In the genomic region with DNA sequence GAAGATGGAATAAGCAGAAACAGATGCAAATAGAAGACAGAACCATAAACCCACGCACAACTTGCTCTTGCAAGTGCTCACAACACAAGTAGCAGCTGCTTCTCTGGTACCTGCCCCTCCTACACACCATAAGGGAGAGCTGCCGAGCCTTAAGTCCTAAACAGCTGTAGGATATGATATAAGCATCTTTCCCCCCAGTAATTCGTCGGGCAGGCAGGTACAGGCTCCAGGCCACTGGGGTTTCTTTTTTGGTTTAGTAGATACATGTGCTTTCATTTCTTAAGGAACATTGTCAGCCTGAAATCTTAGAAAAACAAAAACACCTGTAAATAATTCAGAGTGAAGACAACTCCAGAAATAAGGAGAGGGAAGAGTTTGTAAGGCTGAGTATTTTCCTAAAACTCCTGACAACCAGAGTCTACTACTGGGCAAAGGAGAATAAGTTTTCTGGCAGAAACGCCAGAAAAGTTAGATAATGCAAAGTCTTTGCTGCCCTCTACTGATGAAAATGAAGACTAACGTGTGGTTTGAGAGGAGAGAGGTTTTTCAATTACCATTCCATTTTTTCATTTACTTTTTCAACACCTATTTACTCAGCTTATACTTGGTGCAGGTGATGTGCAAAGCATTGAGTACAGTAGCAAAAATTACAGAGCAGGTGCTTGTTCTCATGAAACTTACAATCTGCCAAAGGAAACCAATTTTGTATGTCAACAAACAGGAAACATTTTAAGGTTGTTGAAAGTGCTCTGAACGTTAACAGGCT, we compare ENCODE assay signal across 8 cellular contexts. TPM values are rescaled to one million over a fixed set of nuclear protein-coding genes. Genes with fewer than 3 reads are reported as not detected.
A peak's percentile ranks its signal among the peaks of the same experiment; 100 is the strongest.
DNase-seq lines count a peak whose midpoint lies in the region; ATAC-seq and TF ChIP-seq lines count a peak whose summit lies in the region.

No MANE protein-coding gene starts in this region.

- ATAC-seq in heart right ventricle: peak in 6 of 8 donors; percentile 37 to 79 (median 52)
- ATAC-seq in GM21786 (IDR thresholded peaks at IDR 0.05; ENCODE audit: unreplicated experiment): no peak

- H3K4me3 ChIP-seq in heart right ventricle (no peak overlapping the region), sigmoid colon (no peak overlapping the region)

- no peaks in the 10 kb centered on the region for H3K9me3 ChIP-seq in heart right ventricle
- H3K9me3 ChIP-seq in sigmoid colon: no peaks in the 10 kb centered on the region

- 28 to 32% methylated on average over 7 of the region's 7 CpGs for WGBS in heart right ventricle, 2 donors
- 21 to 36% methylated on average over 7 of the region's 7 CpGs for WGBS in sigmoid colon, 2 donors

- H3K27me3 ChIP-seq in heart right ventricle (peaks cover 0 to 25% (median 5%) of the 10 kb centered on the region in 7 donors), sigmoid colon (peaks cover 0 to 31% (median 0%) of the 10 kb centered on the region in 3 donors)

- DNase-seq in NCI-H2171 treated with DMSO at 0.1 percent for 48 hours (lab: John Stamatoyannopoulos, UW): peak; percentile 58
- DNase-seq in NCI-H2171 (lab: John Stamatoyannopoulos, UW): no peak
- DNase-seq in H4 (ENCODE audit: low spot score): peak; percentile 50
- peak; percentile 62 for DNase-seq in NCI-H1436 treated with DMSO at 0.1 percent for 48 hours (lab: John Stamatoyannopoulos, UW)
- no peak for DNase-seq in heart right ventricle
- DNase-seq in sigmoid colon: no peak

- intact Hi-C loops in heart right ventricle (cut with DNase I): loop anchor here (1.0 to 10.0 kb wide), 6 partner anchors 130 to 242 kb away; a partner anchor contains a TSS
- intact Hi-C loops in sigmoid colon (cut with DNase I): loop anchor here (1.0 kb wide), 1 partner anchor 136 kb away; no protein-coding TSS in a partner anchor

- peak; percentile 65 for TF ChIP-seq CTCF in VCaP (conservative IDR thresholded peaks at IDR 0.05)
- peak; percentile 37 to 76 (median 70) for TF ChIP-seq CTCF in heart right ventricle (IDR thresholded peaks at IDR 0.05)
- TF ChIP-seq CTCF in sigmoid colon (IDR thresholded peaks at IDR 0.05): peak; percentile 26 to 59 (median 50)

- no peak for TF ChIP-seq EP300 in sigmoid colon (IDR thresholded peaks at IDR 0.05)

- TF ChIP-seq POLR2A in sigmoid colon (IDR thresholded peaks at IDR 0.05): no peak

- peaks cover 0 to 4% (median 0%) of the 10 kb centered on the region in 9 donors for H3K4me1 ChIP-seq in heart right ventricle
- no peaks in the 10 kb centered on the region for H3K4me1 ChIP-seq in sigmoid colon

- no peaks in the 10 kb centered on the region for H3K36me3 ChIP-seq in heart right ventricle
- H3K36me3 ChIP-seq in sigmoid colon: no peaks in the 10 kb centered on the region

- peak overlapping the region; percentile 83 for H3K27ac ChIP-seq in VCaP
- no peak overlapping the region for H3K27ac ChIP-seq in heart right ventricle
- H3K27ac ChIP-seq in sigmoid colon: no peak overlapping the region

RNA-seq across cellular contexts. Expression of a gene that starts 20.1 kb away (rescaled TPM):
- total RNA-seq in H4 (2014; rRNA removed; shearing (Covaris generic)): 32.9 and 59.6 TPM in 2 replicates
- total RNA-seq in heart right ventricle (10 to 100 TPM; 16.9 to 26.6 (median 21.1) TPM), sigmoid colon (10 to 100 TPM; 37.7 to 67.3 (median 51.0) TPM)
- polyA plus RNA-seq in heart right ventricle (10 to 100 TPM; 11.2 to 59.2 TPM), sigmoid colon (10 to 100 TPM; 10.2 to 37.9 (median 10.9) TPM)

Comparison
In these comparisons a context has a peak if more than half of its experiments do, and no peak if none do; other contexts are left out.
1. DNase-seq: peak in NCI-H2171 treated with DMSO at 0.1 percent for 48 hours (single experiment), H4 (single experiment) and NCI-H1436 treated with DMSO at 0.1 percent for 48 hours (single experiment); none in NCI-H2171 (single experiment), heart right ventricle (0 of 2) and sigmoid colon (single experiment).
2. Peak in every context shown above with its lines, with median percentiles within 50 percentile points of each other: CTCF ChIP-seq.